In genomic region chr5:171855798-171856772, GRCh38 we compare ENCODE assay signal across 15 cellular contexts.
DNase-seq lines count a peak whose midpoint lies in the region; ATAC-seq and TF ChIP-seq lines count a peak whose summit lies in the region.
"Had no signal": no experiment of that assay in that cellular context is flagged by ENCODE, and none has a peak within 500 bp of the region (broad histone marks: within the 10 kb centered on the region; RNA-seq: fewer than 3 reads in every experiment).

No MANE protein-coding gene starts in this region.

- no peak overlapping the region for H3K4me2 ChIP-seq in DND-41 (ENCODE audit: insufficient read depth, low read length)
- H3K4me2 ChIP-seq: GM23338 had no signal

- no peak overlapping the region for H3K27ac ChIP-seq in DND-41 (ENCODE audit: low read length)
- H3K27ac ChIP-seq: dorsolateral prefrontal cortex had no signal

- no peak for TF ChIP-seq CTCF in DND-41 (IDR thresholded peaks at IDR 0.05; ENCODE audit: borderline replicate concordance, extremely low read depth, low read length, poor library complexity, severe bottlenecking)
- TF ChIP-seq CTCF in nephron progenitor cell (IDR thresholded peaks at IDR 0.05) = no peak

- no peaks in the 10 kb centered on the region for H3K27me3 Mint-ChIP-seq in central memory CD8-positive, alpha-beta T cell
- H3K27me3 Mint-ChIP-seq in nephron progenitor cell (ENCODE audit: low read depth, poor library complexity) = peaks cover 5% of the 10 kb centered on the region
- H3K27me3 Mint-ChIP-seq in activated T-cell treated with anti-CD3 and anti-CD28 coated beads, Interleukin-2, amount 50 U/mL, for 72 hours (ENCODE audit: low read depth) = no peaks in the 10 kb centered on the region
- H3K27me3 Mint-ChIP-seq: CD4-positive, alpha-beta memory T cell had no signal

- no peaks in the 10 kb centered on the region for H3K36me3 ChIP-seq in DND-41 (ENCODE audit: insufficient read depth, low read length)

- H3K4me3 ChIP-seq in DND-41 (ENCODE audit: low read depth in 1 of 2, low read length in 2 of 2) = no peak overlapping the region
- H3K4me3 ChIP-seq: dorsolateral prefrontal cortex, GM23338 had no signal

- peaks cover 4% of the 10 kb centered on the region for H3K9me3 Mint-ChIP-seq in central memory CD8-positive, alpha-beta T cell
- H3K9me3 Mint-ChIP-seq in nephron progenitor cell = no peaks in the 10 kb centered on the region
- no peaks in the 10 kb centered on the region for H3K9me3 Mint-ChIP-seq in activated T-cell treated with anti-CD3 and anti-CD28 coated beads, Interleukin-2, amount 50 U/mL, for 72 hours
- H3K9me3 Mint-ChIP-seq: GM23338 had no signal

- no peak overlapping the region for H3K9ac ChIP-seq in DND-41 (ENCODE audit: low read depth, low read length)

- H3K9me3 ChIP-seq in DND-41 (ENCODE audit: insufficient read depth, low read length, severe bottlenecking) = no peaks in the 10 kb centered on the region

- ATAC-seq in DND-41 (ENCODE audit: insufficient read depth, low read depth) (peak; percentile 54; the same call in 2 of the 3 replicates), HG02852 (IDR thresholded peaks at IDR 0.05; ENCODE audit: unreplicated experiment) (no peak)
- ATAC-seq in central memory CD8-positive, alpha-beta T cell (replicated peaks; ENCODE audit: extremely low read depth, poor library complexity, severe bottlenecking) = no peak
- no peak for ATAC-seq in activated T-cell treated with anti-CD3 and anti-CD28 coated beads, Interleukin-2, amount 50 U/mL, for 72 hours (replicated peaks in 1 of 2)
- ATAC-seq: GM23338, right cardiac atrium had no signal

- peaks cover 15% of the 10 kb centered on the region for H3K4me1 Mint-ChIP-seq in central memory CD8-positive, alpha-beta T cell
- peaks cover 52% of the 10 kb centered on the region for H3K4me1 Mint-ChIP-seq in nephron progenitor cell
- no peaks in the 10 kb centered on the region for H3K4me1 Mint-ChIP-seq in activated T-cell treated with anti-CD3 and anti-CD28 coated beads, Interleukin-2, amount 50 U/mL, for 72 hours (ENCODE audit: low read depth)

- peak overlapping the region; percentile 33 for H3K27ac Mint-ChIP-seq in central memory CD8-positive, alpha-beta T cell (ENCODE audit: low read depth)
- H3K27ac Mint-ChIP-seq in nephron progenitor cell = no peak overlapping the region
- H3K27ac Mint-ChIP-seq in activated T-cell treated with anti-CD3 and anti-CD28 coated beads, Interleukin-2, amount 50 U/mL, for 72 hours = no peak overlapping the region
- H3K27ac Mint-ChIP-seq: GM23338 had no signal

- no peaks in the 10 kb centered on the region for H4K20me1 ChIP-seq in DND-41 (ENCODE audit: insufficient read depth, low read length)

- H3K4me1 ChIP-seq in DND-41 (ENCODE audit: insufficient read depth, low read length) = no peaks in the 10 kb centered on the region

- H3K79me2 ChIP-seq in DND-41 (ENCODE audit: insufficient read depth, low read length) = no peaks in the 10 kb centered on the region

- DNase-seq in DND-41 (peak; percentile 27), KBM-7 (peak; percentile 83), nephron progenitor cell (no peak), T-helper 9 cell (no peak)
- no peak for DNase-seq in central memory CD8-positive, alpha-beta T cell (ENCODE audit: low spot score in 2 of 2)
- no peak for DNase-seq in activated T-cell treated with anti-CD3 and anti-CD28 coated beads, Interleukin-2, amount 50 U/mL, for 72 hours
- DNase-seq: aorta; CD4-positive, alpha-beta memory T cell; dorsolateral prefrontal cortex; foreskin fibroblast; kidney; right cardiac atrium; stimulated activated CD4-positive, alpha-beta T cell treated with anti-CD3 and anti-CD28 coated beads, Interleukin-4, amount 100 ng/mL, for 24 hours had no signal

- H3K36me3 Mint-ChIP-seq in central memory CD8-positive, alpha-beta T cell (ENCODE audit: insufficient read depth) = peaks cover 3% of the 10 kb centered on the region
- H3K36me3 Mint-ChIP-seq in nephron progenitor cell (ENCODE audit: low read depth) = peaks cover 39% of the 10 kb centered on the region
- H3K36me3 Mint-ChIP-seq in activated T-cell treated with anti-CD3 and anti-CD28 coated beads, Interleukin-2, amount 50 U/mL, for 72 hours (ENCODE audit: insufficient read depth in 2 of 2) = peaks cover 0 to 4% of the 10 kb centered on the region in 2 donors

- in situ Hi-C loops in KBM-7 (cut with MboI; ENCODE audit: low pct_unique_long_range_greater_than_20kb, low sequenced_read_pairs) = no loop called here

- no peaks in the 10 kb centered on the region for H3K27me3 ChIP-seq in DND-41 (ENCODE audit: insufficient read depth, low read length, poor library complexity)
- H3K27me3 ChIP-seq: dorsolateral prefrontal cortex had no signal

- H3K4me3 Mint-ChIP-seq in central memory CD8-positive, alpha-beta T cell = no peak overlapping the region
- H3K4me3 Mint-ChIP-seq in nephron progenitor cell = peak overlapping the region; percentile 51
- no peak overlapping the region for H3K4me3 Mint-ChIP-seq in activated T-cell treated with anti-CD3 and anti-CD28 coated beads, Interleukin-2, amount 50 U/mL, for 72 hours
- H3K4me3 Mint-ChIP-seq: CD4-positive, alpha-beta memory T cell; GM23338 had no signal

- H2AFZ ChIP-seq in DND-41 (ENCODE audit: low read depth, low read length) = no peak overlapping the region
- H2AFZ ChIP-seq: GM23338 had no signal

Comparison
In these comparisons a context has a peak if more than half of its experiments do, and no peak if none do; other contexts are left out.
1. DNase-seq: peak in DND-41 (single experiment) and KBM-7 (single experiment); none in central memory CD8-positive, alpha-beta T cell (0 of 2), nephron progenitor cell (single experiment), activated T-cell treated with anti-CD3 and anti-CD28 coated beads, Interleukin-2, amount 50 U/mL, for 72 hours (0 of 2) and T-helper 9 cell (single experiment).